ENCODE assay signal across 8 cellular contexts in the genomic region with DNA sequence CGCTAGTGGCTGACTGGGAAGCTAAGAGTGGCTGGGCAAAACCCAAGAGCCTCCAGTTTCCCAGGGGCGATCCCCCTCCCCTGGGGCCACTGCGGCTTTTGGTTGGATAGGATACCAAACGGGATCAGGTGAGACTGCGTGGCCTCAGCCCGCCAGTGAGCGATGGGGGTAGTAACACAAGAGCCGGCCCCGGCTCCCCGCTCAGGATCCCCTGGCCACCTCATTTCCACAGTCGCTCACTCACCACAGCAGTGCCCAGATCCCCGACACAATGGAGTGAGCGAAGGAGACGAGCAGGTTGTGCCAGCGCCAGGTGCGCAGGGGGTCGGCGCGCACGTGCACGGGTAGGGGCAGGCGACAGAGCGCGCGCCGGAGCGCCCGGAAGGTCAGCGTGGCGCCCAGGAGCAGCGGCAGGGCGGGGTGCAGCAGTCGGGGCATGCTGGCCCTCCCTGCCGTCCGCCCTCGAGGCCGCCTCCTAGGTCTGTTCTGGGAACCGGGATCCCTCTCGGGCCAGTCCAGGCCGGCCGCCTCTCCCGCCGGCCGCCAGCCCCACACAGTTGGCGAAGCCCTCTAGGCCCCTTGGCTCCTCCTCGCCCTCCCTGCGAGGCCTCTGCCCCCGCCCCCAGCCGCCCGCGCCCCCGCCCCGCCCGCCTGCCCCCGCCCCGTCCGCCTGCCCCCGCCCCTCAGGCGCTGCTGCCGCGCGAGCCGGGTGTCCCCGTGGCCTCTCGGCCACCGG. TPM values are rescaled to one million over a fixed set of nuclear protein-coding genes. Genes with fewer than 3 reads are reported as not detected.
A peak's percentile ranks its signal among the peaks of the same experiment; 100 is the strongest.
DNase-seq lines count a peak whose midpoint lies in the region; ATAC-seq lines count a peak whose summit lies in the region.

A gene with protein sequence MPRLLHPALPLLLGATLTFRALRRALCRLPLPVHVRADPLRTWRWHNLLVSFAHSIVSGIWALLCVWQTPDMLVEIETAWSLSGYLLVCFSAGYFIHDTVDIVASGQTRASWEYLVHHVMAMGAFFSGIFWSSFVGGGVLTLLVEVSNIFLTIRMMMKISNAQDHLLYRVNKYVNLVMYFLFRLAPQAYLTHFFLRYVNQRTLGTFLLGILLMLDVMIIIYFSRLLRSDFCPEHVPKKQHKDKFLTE (minus strand): TSS at position 574 of the 736 bp plus-strand sequence. CDS start 136 bp downstream, at position 438.

- H3K9ac ChIP-seq in ES-I3 (ENCODE audit: low read depth, low read length): peak within 1 kb of the TSS; percentile 92

- H3K9me3 ChIP-seq in ES-I3 (ENCODE audit: control insufficient read depth, insufficient read depth, low read length): no peaks in the 10 kb centered on the region
- H3K9me3 ChIP-seq in thymus (ENCODE audit: control insufficient read depth): no peaks in the 10 kb centered on the region

- peaks cover 21% of the 10 kb centered on the region; the same call in 1 of the 2 replicates for H3K4me1 ChIP-seq in ES-I3 (ENCODE audit: insufficient read depth, low read length)
- H3K4me1 ChIP-seq in thymus (ENCODE audit: control insufficient read depth, insufficient read depth, low read length): peaks cover 20% of the 10 kb centered on the region

- CTCF ChIA-PET in activated CD8-positive, alpha-beta memory T cell treated with anti-CD3 and anti-CD28 coated beads for 36 hours (lab: Charles Lee): interaction anchor here (0.6 to 9.4 kb wide), 17 partner anchors 10 to 225 kb away, joined by 3 to 286 read pairs (median 8); partner anchors contain the start of genes FLOT2, PHF12, PROCA1 and SDF2

- peak within 1 kb of the TSS; percentile 73 for H3K27ac ChIP-seq in thymus (ENCODE audit: low read depth)

- WGBS in thymus: 2% methylated on average over 66 of the region's 66 CpGs

- peak; percentile 71 for DNase-seq in NCI-H748 treated with DMSO at 0.1 percent for 48 hours (lab: John Stamatoyannopoulos, UW)
- peak; percentile 77 for DNase-seq in epidermal melanocyte (ENCODE audit: insufficient read length, low spot score)
- peak; percentile 81 for DNase-seq in myocyte (ENCODE audit: low read depth)
- DNase-seq in foreskin melanocyte: no peak

- peaks cover 34% of the 10 kb centered on the region for H3K36me3 ChIP-seq in ES-I3 (ENCODE audit: insufficient read depth, low read length)
- peaks cover 38% of the 10 kb centered on the region for H3K36me3 ChIP-seq in thymus (ENCODE audit: control insufficient read depth, insufficient read depth)

- no peaks in the 10 kb centered on the region for H3K27me3 ChIP-seq in thymus (ENCODE audit: control insufficient read depth, insufficient read depth)

- POLR2A ChIA-PET in activated CD8-positive, alpha-beta memory T cell treated with anti-CD3 and anti-CD28 coated beads for 36 hours (lab: Charles Lee): interaction anchor here (0.7 to 5.9 kb wide), 7 partner anchors 14 to 224 kb away, joined by 3 to 102 read pairs (median 5); partner anchors contain the start of genes BLTP2, DHRS13, FLOT2 and PROCA1

- peak; percentile 6 for ATAC-seq in HG03097 (IDR thresholded peaks at IDR 0.05; ENCODE audit: low FRiP score, unreplicated experiment)

- peak within 1 kb of the TSS; percentile 61 for H3K4me3 ChIP-seq in thymus (ENCODE audit: low read length)

RNA-seq across cellular contexts. Expression of the gene that starts here (rescaled TPM):
- 10 to 100 TPM; 20.1 to 22.0 TPM for total RNA-seq in activated CD8-positive, alpha-beta memory T cell treated with anti-CD3 and anti-CD28 coated beads for 36 hours
- 11.1 and 22.3 TPM in 2 replicates for total RNA-seq in myocyte
- polyA plus RNA-seq in myocyte (2012): 18.4 TPM
- 9.2 TPM for polyA plus RNA-seq in thymus
